In genomic region chr1:93878889-93879586, GRCh38 we compare ENCODE assay signal across 8 cellular contexts. TPM values are rescaled to one million over a fixed set of nuclear protein-coding genes. Genes with fewer than 3 reads are reported as not detected.
DNase-seq lines count a peak whose midpoint lies in the region; ATAC-seq and TF ChIP-seq lines count a peak whose summit lies in the region.

TSS of gene DNTTIP2 (minus strand) at chr1:93879206. CDS start at chr1:93879148, 58 bp downstream.

- H3K9ac ChIP-seq in BLaER1 treated with 17β-estradiol and CSF1 and Interleukin-3, amounts not matched to agents 10 nM and 100 nM, result peak within 1 kb of the TSS; percentile 86 to 97 (median 94)

- H3K4me2 ChIP-seq in BLaER1 treated with 17β-estradiol and CSF1 and Interleukin-3, amounts not matched to agents 10 nM and 100 nM, result peak within 1 kb of the TSS; percentile 82 to 97 (median 93)

- ATAC-seq in GM19328 (IDR thresholded peaks at IDR 0.05; ENCODE audit: unreplicated experiment), result peak; percentile 96
- ATAC-seq in HG03520 (IDR thresholded peaks at IDR 0.05; ENCODE audit: unreplicated experiment), result peak; percentile 96
- ATAC-seq in left lung, result peak; percentile 98

- peaks cover 60% of the 10 kb centered on the region for H3K36me3 Mint-ChIP-seq in dendritic cell treated with granulocyte-macrophage colony-stimulating factor and Interleukin-4, amounts not matched to agents 40 ng/mL and 50 ng/mL, for 4 days (ENCODE audit: low read depth)

- H3K27me3 Mint-ChIP-seq in dendritic cell treated with granulocyte-macrophage colony-stimulating factor and Interleukin-4, amounts not matched to agents 40 ng/mL and 50 ng/mL, for 4 days, result no peaks in the 10 kb centered on the region

- H3K27ac Mint-ChIP-seq in dendritic cell treated with granulocyte-macrophage colony-stimulating factor and Interleukin-4, amounts not matched to agents 40 ng/mL and 50 ng/mL, for 4 days, result peak within 1 kb of the TSS; percentile 95

- DNase-seq in NCI-H69 (lab: John Stamatoyannopoulos, UW) (peak; percentile 92), left lung (peak; percentile 94 to 95)
- DNase-seq in activated CD4-positive, alpha-beta T cell treated with anti-CD3 and anti-CD28 coated beads, Interleukin-2, amount 50 U/mL, for 24 hours (ENCODE audit: low read depth in 1 of 2, low spot score in 1 of 2), result peak; percentile 75 to 88
- DNase-seq in stimulated activated CD4-positive, alpha-beta T cell treated with anti-CD3 and anti-CD28 coated beads, Interleukin-2, amount 100 ng/mL, for 48 hours, result peak; percentile 85 to 90

- no peak for TF ChIP-seq CTCF in left lung (IDR thresholded peaks at IDR 0.05)

- H3K4me1 ChIP-seq in BLaER1 treated with 17β-estradiol and CSF1 and Interleukin-3, amounts not matched to agents 10 nM and 100 nM, result peaks cover 31 to 52% (median 40%) of the 10 kb centered on the region in 10 experiments
- H3K4me1 ChIP-seq in left lung, result peaks cover 13 to 31% of the 10 kb centered on the region in 2 donors

- no peaks in the 10 kb centered on the region for H3K27me3 ChIP-seq in BLaER1 treated with 17β-estradiol and CSF1 and Interleukin-3, amounts not matched to agents 10 nM and 100 nM
- H3K27me3 ChIP-seq in left lung, result no peaks in the 10 kb centered on the region

- intact Hi-C loops in dendritic cell treated with granulocyte-macrophage colony-stimulating factor and Interleukin-4, amounts not matched to agents 40 ng/mL and 50 ng/mL, for 4 days (cut with micrococcal nuclease), result loop anchor here (1.0 to 2.0 kb wide), 2 partner anchors 30 to 32 kb away; partner anchors contain the start of gene GCLM
- intact Hi-C loops in left lung (cut with DNase I), result no loop called here

- H3K4me3 Mint-ChIP-seq in dendritic cell treated with granulocyte-macrophage colony-stimulating factor and Interleukin-4, amounts not matched to agents 40 ng/mL and 50 ng/mL, for 4 days, result peak within 1 kb of the TSS; percentile 88

- H3K4me3 ChIP-seq in BLaER1 treated with 17β-estradiol and CSF1 and Interleukin-3, amounts not matched to agents 10 nM and 100 nM, result peak within 1 kb of the TSS; percentile 87 to 98 (median 94)
- H3K4me3 ChIP-seq in left lung, result peak within 1 kb of the TSS; percentile 66 to 94

- peaks cover 43% of the 10 kb centered on the region for H3K4me1 Mint-ChIP-seq in dendritic cell treated with granulocyte-macrophage colony-stimulating factor and Interleukin-4, amounts not matched to agents 40 ng/mL and 50 ng/mL, for 4 days (ENCODE audit: low read depth)

- H3K36me3 ChIP-seq in BLaER1 treated with 17β-estradiol and CSF1 and Interleukin-3, amounts not matched to agents 10 nM and 100 nM, result peaks cover 31 to 57% (median 43%) of the 10 kb centered on the region in 11 experiments
- H3K36me3 ChIP-seq in left lung, result peaks cover 0 to 47% of the 10 kb centered on the region in 2 donors

- no peaks in the 10 kb centered on the region for H3K9me3 Mint-ChIP-seq in dendritic cell treated with granulocyte-macrophage colony-stimulating factor and Interleukin-4, amounts not matched to agents 40 ng/mL and 50 ng/mL, for 4 days

- H4K20me1 ChIP-seq in BLaER1 treated with 17β-estradiol and CSF1 and Interleukin-3, amounts not matched to agents 10 nM and 100 nM, result peaks cover 12 to 47% (median 43%) of the 10 kb centered on the region in 11 experiments; a peak in 20 of 22 replicates

- H3K9me3 ChIP-seq in BLaER1 treated with 17β-estradiol and CSF1 and Interleukin-3, amounts not matched to agents 10 nM and 100 nM (replicated peaks in 1 of 11), result no peaks in the 10 kb centered on the region
- no peaks in the 10 kb centered on the region for H3K9me3 ChIP-seq in left lung

- H3K27ac ChIP-seq in BLaER1 treated with 17β-estradiol and CSF1 and Interleukin-3, amounts not matched to agents 10 nM and 100 nM, result peak within 1 kb of the TSS; percentile 88 to 97 (median 93)
- peak within 1 kb of the TSS; percentile 93 to 94 for H3K27ac ChIP-seq in left lung

RNA-seq across cellular contexts. Expression of gene DNTTIP2, which starts in this region (rescaled TPM):
- 10 to 100 TPM; 35.0 to 45.3 TPM for total RNA-seq in left lung

Comparison
In these comparisons a context has a peak if more than half of its experiments do, and no peak if none do; other contexts are left out.
1. Peak in every context shown above with its lines: DNase-seq, ATAC-seq, H3K4me3 ChIP-seq and H3K27ac ChIP-seq.